Comparison of ENCODE assay signal across 18 cellular contexts in the genomic region with DNA sequence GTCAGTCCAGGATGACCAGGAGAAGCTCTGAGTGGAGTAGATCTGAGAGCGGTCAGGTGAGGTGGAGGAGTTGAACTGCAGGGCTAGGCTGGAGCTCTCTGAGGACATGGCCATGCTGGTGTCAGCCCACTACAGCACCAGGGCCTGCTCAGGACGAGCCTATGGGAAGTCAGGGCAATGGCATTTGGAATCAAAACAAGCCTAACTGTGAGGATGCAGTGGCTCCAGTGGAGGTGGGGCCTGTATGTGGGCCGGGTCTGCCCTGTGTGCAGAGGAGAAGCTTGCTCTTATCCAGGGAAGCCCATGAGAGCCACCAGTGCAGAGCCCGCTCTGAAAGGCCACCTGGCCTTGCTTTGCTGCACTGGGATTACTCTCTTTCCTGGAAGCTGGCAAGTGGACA. TPM values are rescaled to one million over a fixed set of nuclear protein-coding genes. Genes with fewer than 3 reads are reported as not detected.
"Had no signal": no experiment of that assay in that cellular context is flagged by ENCODE, and none has a peak within 500 bp of the region (broad histone marks: within the 10 kb centered on the region; RNA-seq: fewer than 3 reads in every experiment).

No MANE protein-coding gene starts in this region.

- DNase-seq: activated CD4-positive, alpha-beta memory T cell treated with anti-CD3 and anti-CD28 coated beads for 36 hours; activated naive CD4-positive, alpha-beta T cell treated with anti-CD3 and anti-CD28 coated beads, Interleukin-2, amount 10 ng/mL, durations not matched to agents 7 days and 5 days; activated T-cell treated with anti-CD3 and anti-CD28 coated beads, Interleukin-2, amount 50 U/mL, for 24 hours; esophagus squamous epithelium; nephron progenitor cell; stimulated activated CD4-positive, alpha-beta T cell treated with anti-CD3 and anti-CD28 coated beads, Interleukin-12 subunit alpha, Interleukin-12 subunit beta, amount 100 ng/mL, for 4 hours; stimulated activated CD4-positive, alpha-beta T cell treated with anti-CD3 and anti-CD28 coated beads, Interleukin-2, amount 100 ng/mL, for 24 hours; uterus had no signal

- H3K4me3 ChIP-seq: ascending aorta, coronary artery, esophagus squamous epithelium, thoracic aorta, uterus had no signal

- H3K27me3 ChIP-seq: ascending aorta, uterus had no signal

- FAIRE-seq: endothelial cell of umbilical vein had no signal

- H3K4me1 ChIP-seq: ascending aorta, uterus had no signal

- H3K9me3 ChIP-seq: ascending aorta, esophagus squamous epithelium, thoracic aorta, uterus had no signal

- H3K36me3 ChIP-seq: ascending aorta, esophagus squamous epithelium, thoracic aorta, uterus had no signal

- H3K27ac ChIP-seq: ascending aorta, coronary artery, thoracic aorta, uterus, VCaP had no signal

RNA-seq across cellular contexts. Expression of a gene that starts 11.1 kb away (rescaled TPM):
- total RNA-seq: activated CD4-positive, alpha-beta memory T cell treated with anti-CD3 and anti-CD28 coated beads for 36 hours; endothelial cell of umbilical vein; fibroblast of villous mesenchyme; glomerular endothelial cell; T-helper 1 cell treated with Interleukin-12 subunit alpha and Interleukin-12 subunit beta and Interleukin-4 antibody, amounts not matched to agents 30 ng/mL and 1 ng/mL, for 36 hours had no signal
- polyA plus RNA-seq: endothelial cell of umbilical vein had no signal

RNA-seq across cellular contexts. Expression of a gene that starts 31.9 kb away (rescaled TPM):
- total RNA-seq: activated CD4-positive, alpha-beta memory T cell treated with anti-CD3 and anti-CD28 coated beads for 36 hours; ascending aorta; endothelial cell of umbilical vein; esophagus squamous epithelium; fibroblast of villous mesenchyme; glomerular endothelial cell; lower leg skin; osteocyte; T-helper 1 cell treated with Interleukin-12 subunit alpha and Interleukin-12 subunit beta and Interleukin-4 antibody, amounts not matched to agents 30 ng/mL and 1 ng/mL, for 36 hours; thoracic aorta; uterus had no signal
- polyA plus RNA-seq: endothelial cell of umbilical vein had no signal
